ENCODE assay signal across 6 cellular contexts in genomic region chr6:1066449-1066848, GRCh38.
"Had no signal": no experiment of that assay in that cellular context is flagged by ENCODE, and none has a peak within 500 bp of the region (broad histone marks: within the 10 kb centered on the region; RNA-seq: fewer than 3 reads in every experiment).

No MANE protein-coding gene starts in this region.

- H3K4me3 Mint-ChIP-seq: H9, HFFc6 had no signal

- DNase-seq: GM23248, H9, HCEC 1CT, HFFc6, IMR-90 had no signal

- H3K9me3 Mint-ChIP-seq: H9, HFFc6 had no signal

- H3K9ac ChIP-seq: GM23248 had no signal

- H3K27ac Mint-ChIP-seq: H9, HFFc6 had no signal

- H3K4me3 ChIP-seq: GM23248, K562 had no signal

- H3K27ac ChIP-seq: GM23248 had no signal
